Comparison of ENCODE assay signal across 8 cellular contexts in the genomic region with DNA sequence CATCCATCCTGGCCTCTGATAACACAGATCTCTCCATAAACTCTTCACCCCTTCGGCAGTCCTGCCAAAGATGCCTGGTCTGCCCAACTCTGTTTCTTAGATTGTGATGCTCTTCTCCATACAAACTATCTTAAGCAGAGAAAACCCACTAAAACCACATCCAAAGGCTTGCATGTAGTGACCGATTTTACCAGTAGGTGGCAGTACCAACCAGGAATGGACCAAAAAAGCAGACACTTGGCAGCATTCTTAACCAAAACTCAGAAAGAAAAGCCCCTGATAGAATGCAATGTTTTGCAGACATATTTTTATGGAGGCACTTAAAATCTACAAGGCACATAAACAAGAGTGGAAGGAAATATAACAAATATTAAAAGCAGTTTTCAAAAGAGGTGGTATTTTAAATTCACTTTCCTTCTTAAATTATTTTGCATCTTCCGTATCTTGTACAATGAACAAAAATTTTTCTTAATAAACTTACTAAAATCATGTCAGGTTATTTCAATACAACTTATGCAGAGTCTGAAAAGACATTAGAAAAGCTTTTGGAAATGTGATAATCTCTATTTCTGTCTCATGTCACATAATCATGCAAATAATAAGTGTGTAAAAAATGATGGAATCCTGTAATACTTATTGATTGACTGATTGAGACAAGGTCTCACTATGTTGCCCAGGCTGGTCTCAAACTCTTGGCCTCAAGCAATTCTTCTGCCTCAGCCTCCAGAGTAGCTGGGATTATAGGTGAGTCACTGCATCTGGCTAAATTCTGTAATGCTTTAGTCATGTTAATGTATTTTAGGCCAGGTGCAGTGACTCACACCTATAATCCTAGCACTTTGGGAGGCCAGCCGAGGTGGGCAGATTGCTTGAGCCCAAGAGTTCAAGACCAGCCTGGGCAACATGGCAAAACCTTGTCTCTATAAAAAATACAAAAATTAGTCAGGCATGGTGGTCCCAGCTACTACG. TPM values are rescaled to one million over a fixed set of nuclear protein-coding genes. Genes with fewer than 3 reads are reported as not detected.
DNase-seq lines count a peak whose midpoint lies in the region; ATAC-seq and TF ChIP-seq lines count a peak whose summit lies in the region.

No MANE protein-coding gene starts in this region.

- H3K9me3 Mint-ChIP-seq in glutamatergic neuron (ENCODE audit: unreplicated experiment), result no peaks in the 10 kb centered on the region

- peak; percentile 96 for TF ChIP-seq CTCF in glutamatergic neuron (IDR thresholded peaks at IDR 0.05; ENCODE audit: partially characterized antibody, unreplicated experiment)

- no peaks in the 10 kb centered on the region for H3K36me3 Mint-ChIP-seq in glutamatergic neuron (ENCODE audit: unreplicated experiment)

- peak; percentile 71 for ATAC-seq in SK-N-SH treated with all-trans-retinoic acid at 6 μM for 48 hours
- no peak for ATAC-seq in HG02973 (IDR thresholded peaks at IDR 0.05; ENCODE audit: unreplicated experiment)
- ATAC-seq in GM21390 (IDR thresholded peaks at IDR 0.05; ENCODE audit: unreplicated experiment), result no peak

- H3K27me3 Mint-ChIP-seq in glutamatergic neuron (ENCODE audit: unreplicated experiment), result no peaks in the 10 kb centered on the region

- peak overlapping the region; percentile 36 for H3K27ac Mint-ChIP-seq in glutamatergic neuron (ENCODE audit: unreplicated experiment)

- H3K4me1 Mint-ChIP-seq in glutamatergic neuron (ENCODE audit: low read depth, unreplicated experiment), result peaks cover 4% of the 10 kb centered on the region

- in situ Hi-C loops in KBM-7 (cut with MboI; ENCODE audit: low pct_unique_long_range_greater_than_20kb, low sequenced_read_pairs), result no loop called here

- DNase-seq in DMS 273 treated with DMSO at 0.1 percent for 48 hours (lab: John Stamatoyannopoulos, UW), result peak; percentile 21
- peak; percentile 92 for DNase-seq in KBM-7
- DNase-seq in activated naive CD4-positive, alpha-beta T cell treated with anti-CD3 and anti-CD28 coated beads, Interleukin-2, amount 50 U/mL, for 16 hours, result peak; percentile 64
- peak; percentile 69 for DNase-seq in glutamatergic neuron
- peak; percentile 70 for DNase-seq in putamen (ENCODE audit: low spot score)

- no peak overlapping the region for H3K4me3 Mint-ChIP-seq in glutamatergic neuron (ENCODE audit: unreplicated experiment)

TF ChIP-seq in SK-N-SH treated with all-trans-retinoic acid at 6 μM for 48 hours, 23 proteins besides CTCF, POLR2A, EP300 and RAD21:
- TF ChIP-seq, protein P1, sequence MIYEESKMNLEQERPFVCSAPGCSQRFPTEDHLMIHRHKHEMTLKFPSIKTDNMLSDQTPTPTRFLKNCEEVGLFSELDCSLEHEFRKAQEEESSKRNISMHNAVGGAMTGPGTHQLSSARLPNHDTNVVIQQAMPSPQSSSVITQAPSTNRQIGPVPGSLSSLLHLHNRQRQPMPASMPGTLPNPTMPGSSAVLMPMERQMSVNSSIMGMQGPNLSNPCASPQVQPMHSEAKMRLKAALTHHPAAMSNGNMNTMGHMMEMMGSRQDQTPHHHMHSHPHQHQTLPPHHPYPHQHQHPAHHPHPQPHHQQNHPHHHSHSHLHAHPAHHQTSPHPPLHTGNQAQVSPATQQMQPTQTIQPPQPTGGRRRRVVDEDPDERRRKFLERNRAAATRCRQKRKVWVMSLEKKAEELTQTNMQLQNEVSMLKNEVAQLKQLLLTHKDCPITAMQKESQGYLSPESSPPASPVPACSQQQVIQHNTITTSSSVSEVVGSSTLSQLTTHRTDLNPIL (CRISPR knock-in tag; IDR thresholded peaks at IDR 0.05; ENCODE audit: low read depth), result no peak
- TF ChIP-seq GLIS3 (CRISPR knock-in tag; IDR thresholded peaks at IDR 0.05), result no peak
- TF ChIP-seq ZFP3 (CRISPR knock-in tag; IDR thresholded peaks at IDR 0.05), result no peak
- no peak for TF ChIP-seq ISL1 (CRISPR knock-in tag; IDR thresholded peaks at IDR 0.05)
- TF ChIP-seq ZNF565 (CRISPR knock-in tag; conservative IDR thresholded peaks at IDR 0.05; ENCODE audit: low read depth), result no peak
- TF ChIP-seq, protein P2, sequence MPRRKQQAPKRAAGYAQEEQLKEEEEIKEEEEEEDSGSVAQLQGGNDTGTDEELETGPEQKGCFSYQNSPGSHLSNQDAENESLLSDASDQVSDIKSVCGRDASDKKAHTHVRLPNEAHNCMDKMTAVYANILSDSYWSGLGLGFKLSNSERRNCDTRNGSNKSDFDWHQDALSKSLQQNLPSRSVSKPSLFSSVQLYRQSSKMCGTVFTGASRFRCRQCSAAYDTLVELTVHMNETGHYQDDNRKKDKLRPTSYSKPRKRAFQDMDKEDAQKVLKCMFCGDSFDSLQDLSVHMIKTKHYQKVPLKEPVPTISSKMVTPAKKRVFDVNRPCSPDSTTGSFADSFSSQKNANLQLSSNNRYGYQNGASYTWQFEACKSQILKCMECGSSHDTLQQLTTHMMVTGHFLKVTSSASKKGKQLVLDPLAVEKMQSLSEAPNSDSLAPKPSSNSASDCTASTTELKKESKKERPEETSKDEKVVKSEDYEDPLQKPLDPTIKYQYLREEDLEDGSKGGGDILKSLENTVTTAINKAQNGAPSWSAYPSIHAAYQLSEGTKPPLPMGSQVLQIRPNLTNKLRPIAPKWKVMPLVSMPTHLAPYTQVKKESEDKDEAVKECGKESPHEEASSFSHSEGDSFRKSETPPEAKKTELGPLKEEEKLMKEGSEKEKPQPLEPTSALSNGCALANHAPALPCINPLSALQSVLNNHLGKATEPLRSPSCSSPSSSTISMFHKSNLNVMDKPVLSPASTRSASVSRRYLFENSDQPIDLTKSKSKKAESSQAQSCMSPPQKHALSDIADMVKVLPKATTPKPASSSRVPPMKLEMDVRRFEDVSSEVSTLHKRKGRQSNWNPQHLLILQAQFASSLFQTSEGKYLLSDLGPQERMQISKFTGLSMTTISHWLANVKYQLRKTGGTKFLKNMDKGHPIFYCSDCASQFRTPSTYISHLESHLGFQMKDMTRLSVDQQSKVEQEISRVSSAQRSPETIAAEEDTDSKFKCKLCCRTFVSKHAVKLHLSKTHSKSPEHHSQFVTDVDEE (CRISPR knock-in tag; IDR thresholded peaks at IDR 0.05), result no peak
- TF ChIP-seq, protein P3, sequence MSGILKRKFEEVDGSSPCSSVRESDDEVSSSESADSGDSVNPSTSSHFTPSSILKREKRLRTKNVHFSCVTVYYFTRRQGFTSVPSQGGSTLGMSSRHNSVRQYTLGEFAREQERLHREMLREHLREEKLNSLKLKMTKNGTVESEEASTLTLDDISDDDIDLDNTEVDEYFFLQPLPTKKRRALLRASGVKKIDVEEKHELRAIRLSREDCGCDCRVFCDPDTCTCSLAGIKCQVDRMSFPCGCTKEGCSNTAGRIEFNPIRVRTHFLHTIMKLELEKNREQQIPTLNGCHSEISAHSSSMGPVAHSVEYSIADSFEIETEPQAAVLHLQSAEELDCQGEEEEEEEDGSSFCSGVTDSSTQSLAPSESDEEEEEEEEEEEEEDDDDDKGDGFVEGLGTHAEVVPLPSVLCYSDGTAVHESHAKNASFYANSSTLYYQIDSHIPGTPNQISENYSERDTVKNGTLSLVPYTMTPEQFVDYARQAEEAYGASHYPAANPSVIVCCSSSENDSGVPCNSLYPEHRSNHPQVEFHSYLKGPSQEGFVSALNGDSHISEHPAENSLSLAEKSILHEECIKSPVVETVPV (CRISPR knock-in tag; IDR thresholded peaks at IDR 0.05), result no peak
- TF ChIP-seq, protein P4, sequence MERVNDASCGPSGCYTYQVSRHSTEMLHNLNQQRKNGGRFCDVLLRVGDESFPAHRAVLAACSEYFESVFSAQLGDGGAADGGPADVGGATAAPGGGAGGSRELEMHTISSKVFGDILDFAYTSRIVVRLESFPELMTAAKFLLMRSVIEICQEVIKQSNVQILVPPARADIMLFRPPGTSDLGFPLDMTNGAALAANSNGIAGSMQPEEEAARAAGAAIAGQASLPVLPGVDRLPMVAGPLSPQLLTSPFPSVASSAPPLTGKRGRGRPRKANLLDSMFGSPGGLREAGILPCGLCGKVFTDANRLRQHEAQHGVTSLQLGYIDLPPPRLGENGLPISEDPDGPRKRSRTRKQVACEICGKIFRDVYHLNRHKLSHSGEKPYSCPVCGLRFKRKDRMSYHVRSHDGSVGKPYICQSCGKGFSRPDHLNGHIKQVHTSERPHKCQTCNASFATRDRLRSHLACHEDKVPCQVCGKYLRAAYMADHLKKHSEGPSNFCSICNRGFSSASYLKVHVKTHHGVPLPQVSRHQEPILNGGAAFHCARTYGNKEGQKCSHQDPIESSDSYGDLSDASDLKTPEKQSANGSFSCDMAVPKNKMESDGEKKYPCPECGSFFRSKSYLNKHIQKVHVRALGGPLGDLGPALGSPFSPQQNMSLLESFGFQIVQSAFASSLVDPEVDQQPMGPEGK (CRISPR knock-in tag; IDR thresholded peaks at IDR 0.05; ENCODE audit: borderline replicate concordance), result no peak
- TF ChIP-seq ESRRG (CRISPR knock-in tag; IDR thresholded peaks at IDR 0.05), result no peak
- TF ChIP-seq ARNTL (CRISPR knock-in tag; IDR thresholded peaks at IDR 0.05; ENCODE audit: borderline replicate concordance, low read depth), result no peak
- no peak for TF ChIP-seq TCF4 (CRISPR knock-in tag; IDR thresholded peaks at IDR 0.05; ENCODE audit: borderline replicate concordance)
- no peak for TF ChIP-seq OSR1 (CRISPR knock-in tag; IDR thresholded peaks at IDR 0.05)
- no peak for TF ChIP-seq BACH2 (CRISPR knock-in tag; IDR thresholded peaks at IDR 0.05; ENCODE audit: borderline replicate concordance)
- TF ChIP-seq ZNF8 (CRISPR knock-in tag; IDR thresholded peaks at IDR 0.05), result no peak
- no peak for TF ChIP-seq RARB (CRISPR knock-in tag; IDR thresholded peaks at IDR 0.05)
- TF ChIP-seq, protein P5, sequence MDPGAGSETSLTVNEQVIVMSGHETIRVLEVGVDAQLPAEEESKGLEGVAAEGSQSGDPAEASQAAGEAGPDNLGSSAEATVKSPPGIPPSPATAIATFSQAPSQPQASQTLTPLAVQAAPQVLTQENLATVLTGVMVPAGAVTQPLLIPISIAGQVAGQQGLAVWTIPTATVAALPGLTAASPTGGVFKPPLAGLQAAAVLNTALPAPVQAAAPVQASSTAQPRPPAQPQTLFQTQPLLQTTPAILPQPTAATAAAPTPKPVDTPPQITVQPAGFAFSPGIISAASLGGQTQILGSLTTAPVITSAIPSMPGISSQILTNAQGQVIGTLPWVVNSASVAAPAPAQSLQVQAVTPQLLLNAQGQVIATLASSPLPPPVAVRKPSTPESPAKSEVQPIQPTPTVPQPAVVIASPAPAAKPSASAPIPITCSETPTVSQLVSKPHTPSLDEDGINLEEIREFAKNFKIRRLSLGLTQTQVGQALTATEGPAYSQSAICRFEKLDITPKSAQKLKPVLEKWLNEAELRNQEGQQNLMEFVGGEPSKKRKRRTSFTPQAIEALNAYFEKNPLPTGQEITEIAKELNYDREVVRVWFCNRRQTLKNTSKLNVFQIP (CRISPR knock-in tag; IDR thresholded peaks at IDR 0.05; ENCODE audit: borderline replicate concordance, low read depth), result no peak
- TF ChIP-seq CSDC2 (CRISPR knock-in tag; IDR thresholded peaks at IDR 0.05), result no peak
- TF ChIP-seq SNAI2 (CRISPR knock-in tag; IDR thresholded peaks at IDR 0.05), result no peak
- no peak for TF ChIP-seq ZNF70 (CRISPR knock-in tag; IDR thresholded peaks at IDR 0.05)

RNA-seq across cellular contexts. Expression of a gene that starts 29.4 kb away (rescaled TPM):
- 10.8 TPM for total RNA-seq in glutamatergic neuron (ENCODE audit: unreplicated experiment)

Comparison
In these comparisons a context has a peak if more than half of its experiments do, and no peak if none do; other contexts are left out.
1. DNase-seq: peak in every context shown above with its lines; median percentile 92 in KBM-7; 70 in putamen; 69 in glutamatergic neuron; 64 in activated naive CD4-positive, alpha-beta T cell treated with anti-CD3 and anti-CD28 coated beads, Interleukin-2, amount 50 U/mL, for 16 hours; 21 in DMS 273 treated with DMSO at 0.1 percent for 48 hours.